ENCODE assay signal across 8 cellular contexts in the genomic region with DNA sequence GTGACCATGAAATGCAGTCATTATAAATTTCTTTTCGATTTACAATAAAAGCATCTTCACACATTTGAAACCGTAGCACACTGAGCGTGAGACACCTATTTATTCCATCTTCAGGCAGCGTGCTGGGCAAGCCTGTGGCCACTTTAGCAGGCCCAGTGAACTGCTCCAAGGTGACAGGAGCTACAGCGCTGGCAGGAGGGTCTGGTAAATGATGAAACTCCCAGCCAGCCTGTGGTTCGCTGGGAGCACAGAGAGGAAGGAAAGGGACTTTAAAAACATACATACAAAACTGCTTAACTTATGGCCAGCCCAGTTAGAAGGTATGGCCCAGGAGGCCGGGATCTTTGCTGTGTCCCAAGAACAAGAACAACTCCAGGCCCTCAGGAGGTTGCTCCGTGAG. TPM values are rescaled to one million over a fixed set of nuclear protein-coding genes. Genes with fewer than 3 reads are reported as not detected.
DNase-seq lines count a peak whose midpoint lies in the region; ATAC-seq and TF ChIP-seq lines count a peak whose summit lies in the region.

No MANE protein-coding gene starts in this region.

- peak overlapping the region; percentile 17; the same call in 1 of the 2 replicates for H3K4me2 ChIP-seq in MM.1S (ENCODE audit: low read depth, low read length)
- H3K4me2 ChIP-seq in osteoblast (ENCODE audit: insufficient read depth, low read length) = no peak overlapping the region

- TF ChIP-seq CTCF in MM.1S (IDR thresholded peaks at IDR 0.05; ENCODE audit: low read length) = no peak
- TF ChIP-seq CTCF in coronary artery (IDR thresholded peaks at IDR 0.05) = no peak
- TF ChIP-seq CTCF in osteoblast (IDR thresholded peaks at IDR 0.05; ENCODE audit: extremely low read depth, low read depth, low read length) = no peak

- peak overlapping the region; percentile 73 to 90 (median 84) for H3K4me3 Mint-ChIP-seq in CD8-positive, alpha-beta memory T cell

- no peaks in the 10 kb centered on the region for H3K27me3 ChIP-seq in CD8-positive, alpha-beta memory T cell (ENCODE audit: insufficient read depth, low read length, poor library complexity, severe bottlenecking)
- H3K27me3 ChIP-seq in MM.1S (replicated peaks; ENCODE audit: insufficient read depth, low read length) (no peaks in the 10 kb centered on the region), osteoblast (ENCODE audit: insufficient read depth, low read length) (no peaks in the 10 kb centered on the region)

- H3K4me1 ChIP-seq in CD8-positive, alpha-beta memory T cell (ENCODE audit: insufficient read depth, low read length) = peaks cover 88% of the 10 kb centered on the region
- H3K4me1 ChIP-seq in MM.1S (ENCODE audit: low read length) = peaks cover 66% of the 10 kb centered on the region
- H3K4me1 ChIP-seq in osteoblast (ENCODE audit: insufficient read depth, low read length) = peaks cover 58% of the 10 kb centered on the region

- POLR2A ChIA-PET in CD8-positive, alpha-beta memory T cell (lab: Charles Lee) = interaction anchor here (0.6 to 7.7 kb wide), 4 partner anchors 57 to 150 kb away, joined by 3 to 77 read pairs (median 10); no protein-coding TSS in a partner anchor

- H3K9me2 ChIP-seq in MM.1S (replicated peaks; ENCODE audit: insufficient read depth, low read length) = no peaks in the 10 kb centered on the region

- peaks cover 82 to 90% (median 87%) of the 10 kb centered on the region in 3 donors for H3K4me1 Mint-ChIP-seq in CD8-positive, alpha-beta memory T cell

- H3K27ac ChIP-seq in CD8-positive, alpha-beta memory T cell (ENCODE audit: low read depth, low read length) = peak overlapping the region; percentile 61
- H3K27ac ChIP-seq in MM.1S (ENCODE audit: low read length) = peak overlapping the region; percentile 55; the same call in 1 of the 2 replicates
- peak overlapping the region; percentile 2 to 88 for H3K27ac ChIP-seq in coronary artery
- peak overlapping the region; percentile 97 for H3K27ac ChIP-seq in osteoblast (ENCODE audit: low read depth, low read length)

- H3K27ac Mint-ChIP-seq in CD8-positive, alpha-beta memory T cell = peak overlapping the region; percentile 78 to 99 (median 92)

- no peaks in the 10 kb centered on the region for H3K9me3 ChIP-seq in CD8-positive, alpha-beta memory T cell (ENCODE audit: low read length)
- H3K9me3 ChIP-seq in MM.1S (replicated peaks; ENCODE audit: insufficient read depth, low read length) (no peaks in the 10 kb centered on the region), osteoblast (ENCODE audit: low read depth, low read length) (no peaks in the 10 kb centered on the region)

- H3K9me3 Mint-ChIP-seq in CD8-positive, alpha-beta memory T cell = peaks cover 0 to 1% (median 0%) of the 10 kb centered on the region in 5 donors

- H3F3A ChIP-seq in MM.1S (ENCODE audit: insufficient read depth, low read length) = peaks cover 34% of the 10 kb centered on the region

- ATAC-seq in HG02885 (IDR thresholded peaks at IDR 0.05; ENCODE audit: poor library complexity, unreplicated experiment) (no peak), HG02678 (IDR thresholded peaks at IDR 0.05; ENCODE audit: unreplicated experiment) (no peak)

- H2AFZ ChIP-seq in MM.1S (ENCODE audit: low read length) = no peak overlapping the region
- no peak overlapping the region for H2AFZ ChIP-seq in osteoblast (ENCODE audit: low read length)

- H3K79me2 ChIP-seq in MM.1S (ENCODE audit: low read length) (peaks cover 93% of the 10 kb centered on the region), osteoblast (ENCODE audit: insufficient read depth, low read length) (peaks cover 83% of the 10 kb centered on the region)

- H4K20me1 ChIP-seq in MM.1S (ENCODE audit: insufficient read depth, low read length) (no peaks in the 10 kb centered on the region), osteoblast (ENCODE audit: insufficient read depth, low read length) (peaks cover 70% of the 10 kb centered on the region)

- peak overlapping the region; percentile 12 for H3K4me3 ChIP-seq in CD8-positive, alpha-beta memory T cell (ENCODE audit: low read length)
- H3K4me3 ChIP-seq in MM.1S (ENCODE audit: low read length) = no peak overlapping the region
- H3K4me3 ChIP-seq in coronary artery = no peak overlapping the region
- no peak overlapping the region for H3K4me3 ChIP-seq in osteoblast (ENCODE audit: insufficient read depth, low read length)

- no peak overlapping the region for H3K9ac ChIP-seq in MM.1S (ENCODE audit: low read length)

- DNase-seq in CD8-positive, alpha-beta memory T cell = no peak
- DNase-seq in MM.1S (no peak), coronary artery (ENCODE audit: low spot score) (no peak), osteoblast (ENCODE audit: insufficient read length, low spot score, missing footprints) (no peak), NCI-H2227 treated with DMSO at 0.1 percent for 48 hours (lab: John Stamatoyannopoulos, UW) (no peak)
- DNase-seq in stimulated activated CD4-positive, alpha-beta T cell treated with anti-CD3 and anti-CD28 coated beads, Interleukin-2, amount 100 ng/mL, for 48 hours = no peak

- peaks cover 4 to 31% (median 5%) of the 10 kb centered on the region in 3 donors for H3K36me3 Mint-ChIP-seq in CD8-positive, alpha-beta memory T cell

- H3K27me3 Mint-ChIP-seq in CD8-positive, alpha-beta memory T cell = peaks cover 0 to 2% of the 10 kb centered on the region in 2 donors

- no peaks in the 10 kb centered on the region for H3K36me3 ChIP-seq in CD8-positive, alpha-beta memory T cell (ENCODE audit: insufficient read depth, low read length)
- H3K36me3 ChIP-seq in MM.1S (replicated peaks; ENCODE audit: insufficient read depth, low read length) (no peaks in the 10 kb centered on the region), osteoblast (ENCODE audit: insufficient read depth, low read length) (no peaks in the 10 kb centered on the region)

- CTCF ChIA-PET in CD8-positive, alpha-beta memory T cell (lab: Charles Lee) = interaction anchor here (0.9 to 1.4 kb wide), 3 partner anchors 66 to 149 kb away, joined by 3 to 5 read pairs (median 4); no protein-coding TSS in a partner anchor

RNA-seq across cellular contexts. Expression of gene RAPGEF1, which starts 5.1 kb away (rescaled TPM):
- 100 to 1,000 TPM; 145 to 148 TPM for total RNA-seq in CD8-positive, alpha-beta memory T cell
- 20.1 TPM for polyA plus RNA-seq in CD8-positive, alpha-beta memory T cell
- 34.7 and 42.1 TPM in 2 replicates for total RNA-seq in osteoblast

Comparison
In these comparisons a context has a peak if more than half of its experiments do, and no peak if none do; other contexts are left out.
1. H3K27ac ChIP-seq: peak in every context shown above with its lines; median percentile 97 in osteoblast; 61 in CD8-positive, alpha-beta memory T cell; 55 in MM.1S; 45 in coronary artery.